ENCODE assay signal across 1 cellular context in the genomic region with DNA sequence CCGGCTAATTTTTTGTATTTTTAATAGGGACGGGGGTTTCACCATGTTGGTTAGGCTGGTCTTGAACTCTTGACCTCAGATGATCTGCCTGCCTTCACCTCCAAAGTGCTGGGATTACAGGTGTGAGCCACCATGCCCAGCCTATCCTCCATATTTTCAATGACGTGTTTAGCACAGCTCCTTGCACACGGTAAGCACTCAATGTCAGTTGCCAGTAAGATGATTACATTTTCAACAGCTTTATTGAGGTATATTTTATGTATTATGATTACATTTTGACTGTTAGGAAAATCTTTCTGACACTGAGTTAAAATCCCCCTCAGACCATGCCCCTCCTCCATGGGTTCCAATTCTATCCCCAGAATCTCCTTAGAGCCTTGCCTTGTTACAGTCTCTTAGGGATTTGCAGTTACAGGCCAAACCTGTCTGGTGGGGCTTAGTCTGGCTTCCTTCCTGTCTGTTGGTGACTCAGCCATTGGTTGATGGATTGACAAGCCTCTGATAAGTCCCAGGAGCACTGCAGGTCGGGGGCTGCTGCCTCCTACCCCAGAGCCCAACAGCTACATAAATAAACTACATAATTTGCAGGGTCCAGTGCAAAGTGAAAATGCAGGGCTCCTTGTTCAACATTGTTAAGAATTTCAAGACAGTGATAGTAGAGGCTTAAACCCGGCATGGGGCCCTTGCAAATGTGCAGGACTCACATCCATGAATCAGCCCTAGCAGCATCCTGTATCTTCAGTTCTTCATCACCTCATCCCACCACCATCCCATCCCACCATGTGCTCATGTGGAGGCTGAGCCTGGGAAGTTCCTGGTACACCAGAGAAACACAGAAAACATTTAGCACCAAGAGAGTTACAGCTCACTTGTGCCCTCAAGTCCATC.
A peak's percentile ranks its signal among the peaks of the same experiment; 100 is the strongest.
TF ChIP-seq lines count a peak whose summit lies in the region.

No MANE protein-coding gene starts in this region.

TF ChIP-seq in endothelial cell of umbilical vein, 7 proteins besides CTCF, POLR2A, EP300 and RAD21 (continued from another document):
- no peak for TF ChIP-seq EZH2 (IDR thresholded peaks at IDR 0.05; ENCODE audit: borderline replicate concordance, low read depth, low read length, severe bottlenecking)
- TF ChIP-seq POLR2AphosphoS5 (IDR thresholded peaks at IDR 0.05; ENCODE audit: insufficient read depth, low read depth, low read length), result no peak
- no peak for TF ChIP-seq MYC (IDR thresholded peaks at IDR 0.05; ENCODE audit: low read depth, low read length)
- peak; percentile 49 for TF ChIP-seq FOS (IDR thresholded peaks at IDR 0.05; ENCODE audit: borderline replicate concordance, insufficient read depth, low read length)
- TF ChIP-seq JUN (IDR thresholded peaks at IDR 0.05; ENCODE audit: borderline replicate concordance, insufficient read depth, insufficient read length, low read depth), result peak; percentile 43
